Comparison of ENCODE assay signal across 1 cellular context in genomic region chr19:38274734-38275133, GRCh38.
A peak's percentile ranks its signal among the peaks of the same experiment; 100 is the strongest.
TF ChIP-seq lines count a peak whose summit lies in the region.

No MANE protein-coding gene starts in this region.

TF ChIP-seq in HEK293, 187 proteins besides CTCF, POLR2A, EP300 and RAD21 (continued from another document):
- TF ChIP-seq ZNF768 (tag by site-specific recombination; IDR thresholded peaks at IDR 0.05) (no peak), GFI1B (tag by site-specific recombination; IDR thresholded peaks at IDR 0.05) (no peak), TRIM28 (IDR thresholded peaks at IDR 0.05; ENCODE audit: borderline replicate concordance, low read length) (no peak), KLF8 (tag by site-specific recombination; IDR thresholded peaks at IDR 0.05) (no peak), ZNF600 (tag by site-specific recombination; IDR thresholded peaks at IDR 0.05) (0 out of 2 replicates have a peak, but pooled peaks have one; percentile 23), ZSCAN5A (tag by site-specific recombination; IDR thresholded peaks at IDR 0.05) (no peak), ZBTB17 (tag by site-specific recombination; IDR thresholded peaks at IDR 0.05) (0 out of 2 replicates have a peak, but pooled peaks have one; percentile 34)
